ENCODE assay signal across 2 cellular contexts in the genomic region with DNA sequence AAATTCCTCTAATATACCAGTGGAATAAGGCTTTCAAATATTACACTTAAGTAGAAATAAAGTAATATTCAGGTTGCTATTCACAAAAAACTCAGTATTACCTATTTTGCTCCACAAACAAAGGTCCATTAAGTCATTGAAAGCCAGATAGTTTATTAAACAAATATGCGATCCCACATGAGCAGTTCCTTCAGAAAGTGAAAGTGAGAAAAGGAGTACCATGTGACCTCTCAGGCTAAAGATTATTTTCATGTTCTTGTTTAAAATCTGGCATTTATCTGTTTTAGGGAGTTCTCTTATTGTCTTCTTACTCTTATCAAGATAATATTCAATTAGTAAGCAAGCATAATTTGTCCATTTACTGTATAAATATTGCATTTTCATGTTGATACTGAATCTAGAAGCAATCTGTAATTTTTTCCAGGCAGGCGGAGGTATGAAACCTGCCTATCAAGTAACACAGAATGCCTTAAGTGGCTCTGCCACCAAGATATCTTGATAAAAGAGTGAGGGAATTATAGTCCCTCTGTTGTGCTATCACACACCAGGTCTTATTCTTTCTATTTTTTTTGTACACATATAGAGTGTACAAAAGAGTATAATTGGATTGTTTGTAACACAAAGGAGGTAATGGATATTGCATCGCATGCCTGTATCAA.
TF ChIP-seq lines count a peak whose summit lies in the region.

No MANE protein-coding gene starts in this region.

TF ChIP-seq in SK-N-SH, 30 proteins besides CTCF, POLR2A, EP300 and RAD21 (continued from another document):
- TF ChIP-seq RCOR1 (IDR thresholded peaks at IDR 0.05; ENCODE audit: low read length) (no peak), NFIC (IDR thresholded peaks at IDR 0.05; ENCODE audit: borderline replicate concordance) (no peak), GATA2 (CRISPR knock-in tag; IDR thresholded peaks at IDR 0.05) (no peak), JUND (IDR thresholded peaks at IDR 0.05) (no peak), FOSL2 (IDR thresholded peaks at IDR 0.05; ENCODE audit: borderline replicate concordance, low read depth) (no peak), NRF1 (IDR thresholded peaks at IDR 0.05; ENCODE audit: low read depth, low read length) (no peak), RFX5 (IDR thresholded peaks at IDR 0.05; ENCODE audit: low read length) (no peak), ELF1 (IDR thresholded peaks at IDR 0.05) (no peak), RXRA (IDR thresholded peaks at IDR 0.05; ENCODE audit: borderline replicate concordance, low read depth) (no peak)
- TF ChIP-seq, protein P1, sequence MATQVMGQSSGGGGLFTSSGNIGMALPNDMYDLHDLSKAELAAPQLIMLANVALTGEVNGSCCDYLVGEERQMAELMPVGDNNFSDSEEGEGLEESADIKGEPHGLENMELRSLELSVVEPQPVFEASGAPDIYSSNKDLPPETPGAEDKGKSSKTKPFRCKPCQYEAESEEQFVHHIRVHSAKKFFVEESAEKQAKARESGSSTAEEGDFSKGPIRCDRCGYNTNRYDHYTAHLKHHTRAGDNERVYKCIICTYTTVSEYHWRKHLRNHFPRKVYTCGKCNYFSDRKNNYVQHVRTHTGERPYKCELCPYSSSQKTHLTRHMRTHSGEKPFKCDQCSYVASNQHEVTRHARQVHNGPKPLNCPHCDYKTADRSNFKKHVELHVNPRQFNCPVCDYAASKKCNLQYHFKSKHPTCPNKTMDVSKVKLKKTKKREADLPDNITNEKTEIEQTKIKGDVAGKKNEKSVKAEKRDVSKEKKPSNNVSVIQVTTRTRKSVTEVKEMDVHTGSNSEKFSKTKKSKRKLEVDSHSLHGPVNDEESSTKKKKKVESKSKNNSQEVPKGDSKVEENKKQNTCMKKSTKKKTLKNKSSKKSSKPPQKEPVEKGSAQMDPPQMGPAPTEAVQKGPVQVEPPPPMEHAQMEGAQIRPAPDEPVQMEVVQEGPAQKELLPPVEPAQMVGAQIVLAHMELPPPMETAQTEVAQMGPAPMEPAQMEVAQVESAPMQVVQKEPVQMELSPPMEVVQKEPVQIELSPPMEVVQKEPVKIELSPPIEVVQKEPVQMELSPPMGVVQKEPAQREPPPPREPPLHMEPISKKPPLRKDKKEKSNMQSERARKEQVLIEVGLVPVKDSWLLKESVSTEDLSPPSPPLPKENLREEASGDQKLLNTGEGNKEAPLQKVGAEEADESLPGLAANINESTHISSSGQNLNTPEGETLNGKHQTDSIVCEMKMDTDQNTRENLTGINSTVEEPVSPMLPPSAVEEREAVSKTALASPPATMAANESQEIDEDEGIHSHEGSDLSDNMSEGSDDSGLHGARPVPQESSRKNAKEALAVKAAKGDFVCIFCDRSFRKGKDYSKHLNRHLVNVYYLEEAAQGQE (IDR thresholded peaks at IDR 0.05; ENCODE audit: low read depth, low read length), result no peak
- TF ChIP-seq, protein P2, sequence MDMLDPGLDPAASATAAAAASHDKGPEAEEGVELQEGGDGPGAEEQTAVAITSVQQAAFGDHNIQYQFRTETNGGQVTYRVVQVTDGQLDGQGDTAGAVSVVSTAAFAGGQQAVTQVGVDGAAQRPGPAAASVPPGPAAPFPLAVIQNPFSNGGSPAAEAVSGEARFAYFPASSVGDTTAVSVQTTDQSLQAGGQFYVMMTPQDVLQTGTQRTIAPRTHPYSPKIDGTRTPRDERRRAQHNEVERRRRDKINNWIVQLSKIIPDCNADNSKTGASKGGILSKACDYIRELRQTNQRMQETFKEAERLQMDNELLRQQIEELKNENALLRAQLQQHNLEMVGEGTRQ (IDR thresholded peaks at IDR 0.05; ENCODE audit: borderline replicate concordance, low read depth, low read length), result no peak
- TF ChIP-seq, protein P3, sequence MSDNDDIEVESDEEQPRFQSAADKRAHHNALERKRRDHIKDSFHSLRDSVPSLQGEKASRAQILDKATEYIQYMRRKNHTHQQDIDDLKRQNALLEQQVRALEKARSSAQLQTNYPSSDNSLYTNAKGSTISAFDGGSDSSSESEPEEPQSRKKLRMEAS (IDR thresholded peaks at IDR 0.05; ENCODE audit: low read depth), result no peak

TF ChIP-seq in SK-N-SH treated with all-trans-retinoic acid at 6 μM for 48 hours, 23 proteins besides CTCF, POLR2A, EP300 and RAD21 (continued from another document):
- TF ChIP-seq, protein P4, sequence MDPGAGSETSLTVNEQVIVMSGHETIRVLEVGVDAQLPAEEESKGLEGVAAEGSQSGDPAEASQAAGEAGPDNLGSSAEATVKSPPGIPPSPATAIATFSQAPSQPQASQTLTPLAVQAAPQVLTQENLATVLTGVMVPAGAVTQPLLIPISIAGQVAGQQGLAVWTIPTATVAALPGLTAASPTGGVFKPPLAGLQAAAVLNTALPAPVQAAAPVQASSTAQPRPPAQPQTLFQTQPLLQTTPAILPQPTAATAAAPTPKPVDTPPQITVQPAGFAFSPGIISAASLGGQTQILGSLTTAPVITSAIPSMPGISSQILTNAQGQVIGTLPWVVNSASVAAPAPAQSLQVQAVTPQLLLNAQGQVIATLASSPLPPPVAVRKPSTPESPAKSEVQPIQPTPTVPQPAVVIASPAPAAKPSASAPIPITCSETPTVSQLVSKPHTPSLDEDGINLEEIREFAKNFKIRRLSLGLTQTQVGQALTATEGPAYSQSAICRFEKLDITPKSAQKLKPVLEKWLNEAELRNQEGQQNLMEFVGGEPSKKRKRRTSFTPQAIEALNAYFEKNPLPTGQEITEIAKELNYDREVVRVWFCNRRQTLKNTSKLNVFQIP (CRISPR knock-in tag; IDR thresholded peaks at IDR 0.05; ENCODE audit: borderline replicate concordance, low read depth), result no peak
- TF ChIP-seq OSR1 (CRISPR knock-in tag; IDR thresholded peaks at IDR 0.05) (no peak), ZFP30 (CRISPR knock-in tag; IDR thresholded peaks at IDR 0.05) (no peak), ZNF565 (CRISPR knock-in tag; conservative IDR thresholded peaks at IDR 0.05; ENCODE audit: low read depth) (no peak), RARB (CRISPR knock-in tag; IDR thresholded peaks at IDR 0.05) (no peak)
